ENCODE assay signal across 1 cellular context in genomic region chr10:101394522-101395133, GRCh38.
TF ChIP-seq lines count a peak whose summit lies in the region.

No MANE protein-coding gene starts in this region.

TF ChIP-seq in H1, 55 proteins besides CTCF, POLR2A, EP300 and RAD21:
- TF ChIP-seq, protein P1, sequence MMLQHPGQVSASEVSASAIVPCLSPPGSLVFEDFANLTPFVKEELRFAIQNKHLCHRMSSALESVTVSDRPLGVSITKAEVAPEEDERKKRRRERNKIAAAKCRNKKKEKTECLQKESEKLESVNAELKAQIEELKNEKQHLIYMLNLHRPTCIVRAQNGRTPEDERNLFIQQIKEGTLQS (IDR thresholded peaks at IDR 0.05; ENCODE audit: insufficient read depth, low read depth, low read length) = no peak
- no peak for TF ChIP-seq YY1 (IDR thresholded peaks at IDR 0.05; ENCODE audit: low read depth, low read length)
- no peak for TF ChIP-seq SIRT6 (IDR thresholded peaks at IDR 0.05; ENCODE audit: low read length)
- no peak for TF ChIP-seq PHF8 (conservative IDR thresholded peaks at IDR 0.05; ENCODE audit: low read depth, low read length)
- TF ChIP-seq CTBP2 (IDR thresholded peaks at IDR 0.05; ENCODE audit: borderline replicate concordance, insufficient read depth, insufficient read length, low read length) = no peak
- TF ChIP-seq NRF1 (IDR thresholded peaks at IDR 0.05; ENCODE audit: low read depth, low read length) = no peak
- no peak for TF ChIP-seq TEAD4 (IDR thresholded peaks at IDR 0.05; ENCODE audit: low read depth, low read length)
- no peak for TF ChIP-seq NANOG (IDR thresholded peaks at IDR 0.05; ENCODE audit: insufficient read depth, low read depth, low read length, poor library complexity, severe bottlenecking)
- TF ChIP-seq HDAC6 (IDR thresholded peaks at IDR 0.05; ENCODE audit: low read depth, low read length) = no peak
- no peak for TF ChIP-seq FOSL1 (IDR thresholded peaks at IDR 0.05; ENCODE audit: insufficient read depth, low read depth, low read length)
- no peak for TF ChIP-seq CHD2 (IDR thresholded peaks at IDR 0.05; ENCODE audit: low read length)
- TF ChIP-seq SP2 (IDR thresholded peaks at IDR 0.05; ENCODE audit: low read length) = no peak
- TF ChIP-seq TAF7 (optimal IDR thresholded peaks at IDR 0.05; ENCODE audit: borderline replicate concordance, low read depth, low read length) = no peak
- no peak for TF ChIP-seq ATF2 (IDR thresholded peaks at IDR 0.05; ENCODE audit: low read length)
- TF ChIP-seq EGR1 (IDR thresholded peaks at IDR 0.05; ENCODE audit: borderline replicate concordance, low read depth, low read length) = no peak
- no peak for TF ChIP-seq CBX5 (IDR thresholded peaks at IDR 0.05; ENCODE audit: low read depth, low read length)
